ENCODE assay signal across 23 cellular contexts in the genomic region with DNA sequence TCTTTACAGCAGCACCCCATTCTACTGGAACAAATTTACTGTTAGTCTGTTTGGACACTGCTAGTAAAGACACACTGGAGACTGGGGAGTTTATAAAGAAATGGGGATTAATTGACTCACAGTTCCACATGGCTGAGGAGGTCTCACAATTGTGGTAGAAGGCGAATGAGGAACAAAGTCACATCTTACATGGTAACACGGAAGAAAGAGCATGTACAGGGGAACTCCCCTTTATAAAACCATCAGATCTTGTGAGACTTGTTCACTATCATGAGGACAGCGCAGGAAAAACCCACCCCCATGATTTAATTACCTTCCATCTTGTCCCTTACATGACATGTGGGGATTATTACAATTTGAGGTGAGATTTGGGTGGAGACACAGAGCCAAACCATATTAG.
DNase-seq lines count a peak whose midpoint lies in the region; ATAC-seq, FAIRE-seq and TF ChIP-seq lines count a peak whose summit lies in the region.
"Had no signal": no experiment of that assay in that cellular context is flagged by ENCODE, and none has a peak within 500 bp of the region (broad histone marks: within the 10 kb centered on the region; RNA-seq: fewer than 3 reads in every experiment).

No MANE protein-coding gene starts in this region.

- no TSS peak for BruUV-seq in GM12878 (replicated peaks; lab: Mats Ljungman, UMichigan)

- DNase-seq in DND-41 (no peak), GM12878 (ENCODE audit: low read depth, low spot score) (no peak), NCI-H2171 (lab: John Stamatoyannopoulos, UW) (no peak)
- no peak for DNase-seq in stimulated activated naive B cell treated with anti-CD40 and anti-IgM and Interleukin-4, amounts not matched to agents 10 μg/mL and 1 μg/mL and 100 μg/mL, for 72 hours
- DNase-seq: AML-193; CD4-positive, alpha-beta T cell; CD8-positive, alpha-beta T cell; DMS 273 treated with DMSO at 0.1 percent for 48 hours; DMS153; DMS53; DMS79; GF-D8 had no signal

- SMC1A ChIA-PET in GM12878 (lab: Charles Lee; ENCODE audit: uncharacterized antibody, unreplicated experiment): no interaction called here

- H3K4me1 ChIP-seq in DND-41 (ENCODE audit: insufficient read depth, low read length) (no peaks in the 10 kb centered on the region), OCI-LY3 (ENCODE audit: low read length) (peaks cover 11% of the 10 kb centered on the region), GM12878 (ENCODE audit: control insufficient read depth, insufficient read depth, low read length) (no peaks in the 10 kb centered on the region)
- H3K4me1 ChIP-seq: A549; BLaER1 treated with 17β-estradiol and CSF1 and Interleukin-3, amounts not matched to agents 10 nM and 100 nM had no signal

- no peak overlapping the region for H3K9ac ChIP-seq in DND-41 (ENCODE audit: low read depth, low read length)
- H3K9ac ChIP-seq in OCI-LY3 (ENCODE audit: low read length): no peak overlapping the region
- no peak overlapping the region for H3K9ac ChIP-seq in GM12878 (ENCODE audit: control insufficient read depth, insufficient read depth, low read length)
- H3K9ac ChIP-seq: BLaER1 treated with 17β-estradiol and CSF1 and Interleukin-3, amounts not matched to agents 10 nM and 100 nM had no signal

- no peak for ATAC-seq in DND-41 (ENCODE audit: insufficient read depth, low read depth)
- ATAC-seq in GM12878: peak; percentile 72
- ATAC-seq in stimulated activated naive B cell treated with anti-CD40 and anti-IgM and Interleukin-4, amounts not matched to agents 10 μg/mL and 1 μg/mL and 100 μg/mL, for 72 hours (replicated peaks): peak; percentile 25 to 36
- ATAC-seq in GM21526 (IDR thresholded peaks at IDR 0.05; ENCODE audit: low FRiP score, unreplicated experiment): no peak
- no peak for ATAC-seq in GM21381 (IDR thresholded peaks at IDR 0.05; ENCODE audit: unreplicated experiment)
- ATAC-seq: A549; CD8-positive, alpha-beta T cell had no signal

- H3K27ac ChIP-seq in DND-41 (ENCODE audit: low read length) (no peak overlapping the region), OCI-LY3 (ENCODE audit: low read length) (peak overlapping the region; percentile 3; the same call in 1 of the 2 replicates), GM12878 (ENCODE audit: control insufficient read depth, insufficient read depth) (no peak overlapping the region)
- H3K27ac ChIP-seq: 22Rv1; A549; BLaER1 treated with 17β-estradiol and CSF1 and Interleukin-3, amounts not matched to agents 10 nM and 100 nM; C4-2B had no signal

- H3K36me3 Mint-ChIP-seq in stimulated activated naive B cell treated with anti-CD40 and anti-IgM and Interleukin-4, amounts not matched to agents 10 μg/mL and 1 μg/mL and 100 μg/mL, for 72 hours: no peaks in the 10 kb centered on the region
- H3K36me3 Mint-ChIP-seq: CD8-positive, alpha-beta T cell had no signal

- TF ChIP-seq EP300 in GM12878 (IDR thresholded peaks at IDR 0.05; ENCODE audit: borderline replicate concordance in 1 of 2, control insufficient read depth in 1 of 2, low read depth in 2 of 2, low read length in 2 of 2): no peak

- no peak for TF ChIP-seq POLR2A in GM12878 (IDR thresholded peaks at IDR 0.05; ENCODE audit: low read depth, low read length)

- H3K36me3 ChIP-seq in DND-41 (ENCODE audit: insufficient read depth, low read length): no peaks in the 10 kb centered on the region
- H3K36me3 ChIP-seq in OCI-LY3 (replicated peaks; ENCODE audit: low read depth, low read length): peaks cover 7% of the 10 kb centered on the region
- no peaks in the 10 kb centered on the region for H3K36me3 ChIP-seq in GM12878 (ENCODE audit: control insufficient read depth in 2 of 2, insufficient read depth in 2 of 2, low read length in 1 of 2)
- H3K36me3 ChIP-seq: BLaER1 treated with 17β-estradiol and CSF1 and Interleukin-3, amounts not matched to agents 10 nM and 100 nM had no signal

- in situ Hi-C loops in GM12878 (cut with MboI): no loop called here

- TF ChIP-seq CTCF in DND-41 (IDR thresholded peaks at IDR 0.05; ENCODE audit: borderline replicate concordance, extremely low read depth, low read length, poor library complexity, severe bottlenecking): no peak
- TF ChIP-seq CTCF in OCI-LY3 (IDR thresholded peaks at IDR 0.05; ENCODE audit: low read depth, low read length): no peak
- TF ChIP-seq CTCF in GM12878 (IDR thresholded peaks at IDR 0.05 in 2 of 3, conservative IDR thresholded peaks at IDR 0.05 in 1 of 3; ENCODE audit: control insufficient read depth in 2 of 3, extremely low read depth in 1 of 3, insufficient read depth in 1 of 3, low read depth in 3 of 3, low read length in 3 of 3): no peak

- POLR2A ChIA-PET in GM12878 (lab: Charles Lee): no interaction called here

- RAD21 ChIA-PET in GM12878 (lab: Charles Lee; ENCODE audit: unreplicated experiment): interaction anchor here (1.5 kb wide), 1 partner anchor 10 kb away, joined by 5 read pairs; no protein-coding TSS in a partner anchor

- no peaks in the 10 kb centered on the region for H3K79me2 ChIP-seq in DND-41 (ENCODE audit: insufficient read depth, low read length)
- H3K79me2 ChIP-seq in OCI-LY3 (ENCODE audit: low read length): no peaks in the 10 kb centered on the region
- H3K79me2 ChIP-seq in GM12878 (ENCODE audit: control insufficient read depth, insufficient read depth, low read length): no peaks in the 10 kb centered on the region

- H4K20me1 ChIP-seq in DND-41 (ENCODE audit: insufficient read depth, low read length): no peaks in the 10 kb centered on the region
- no peaks in the 10 kb centered on the region for H4K20me1 ChIP-seq in OCI-LY3 (ENCODE audit: insufficient read depth, low read length)
- no peaks in the 10 kb centered on the region for H4K20me1 ChIP-seq in GM12878 (ENCODE audit: control insufficient read depth, insufficient read depth)
- H4K20me1 ChIP-seq: BLaER1 treated with 17β-estradiol and CSF1 and Interleukin-3, amounts not matched to agents 10 nM and 100 nM had no signal

- H3K27ac Mint-ChIP-seq in stimulated activated naive B cell treated with anti-CD40 and anti-IgM and Interleukin-4, amounts not matched to agents 10 μg/mL and 1 μg/mL and 100 μg/mL, for 72 hours: no peak overlapping the region
- H3K27ac Mint-ChIP-seq: B cell; CD4-positive, alpha-beta T cell; CD8-positive, alpha-beta T cell had no signal

- H3K27me3 ChIP-seq in DND-41 (ENCODE audit: insufficient read depth, low read length, poor library complexity): no peaks in the 10 kb centered on the region
- no peaks in the 10 kb centered on the region for H3K27me3 ChIP-seq in OCI-LY3 (ENCODE audit: low read depth, low read length)
- no peaks in the 10 kb centered on the region for H3K27me3 ChIP-seq in GM12878 (replicated peaks in 1 of 2; ENCODE audit: control insufficient read depth in 2 of 2, insufficient read depth in 2 of 2, low read length in 1 of 2)
- H3K27me3 ChIP-seq: BLaER1 treated with 17β-estradiol and CSF1 and Interleukin-3, amounts not matched to agents 10 nM and 100 nM had no signal

- intact Hi-C loops in GM12878 (cut with micrococcal nuclease; ENCODE audit: unreplicated experiment): no loop called here

- H3K4me3 Mint-ChIP-seq in stimulated activated naive B cell treated with anti-CD40 and anti-IgM and Interleukin-4, amounts not matched to agents 10 μg/mL and 1 μg/mL and 100 μg/mL, for 72 hours: no peak overlapping the region
- H3K4me3 Mint-ChIP-seq: B cell; CD4-positive, alpha-beta T cell; CD8-positive, alpha-beta T cell had no signal

- peak overlapping the region; percentile 26; the same call in 1 of the 2 replicates for H2AFZ ChIP-seq in DND-41 (ENCODE audit: low read depth, low read length)
- H2AFZ ChIP-seq in OCI-LY3 (ENCODE audit: low read depth, low read length): peak overlapping the region; percentile 19; the same call in 1 of the 2 replicates
- H2AFZ ChIP-seq in GM12878 (ENCODE audit: control insufficient read depth, low read depth, low read length): no peak overlapping the region

- CTCF ChIA-PET in GM12878 (lab: Yijun Ruan, JAX): no interaction called here

- TF ChIP-seq RAD21 in GM12878 (IDR thresholded peaks at IDR 0.05; ENCODE audit: insufficient read depth, low read depth, low read length): no peak

- H3K4me2 ChIP-seq in DND-41 (ENCODE audit: insufficient read depth, low read length) (no peak overlapping the region), OCI-LY3 (ENCODE audit: low read length) (peak overlapping the region; percentile 19; the same call in 1 of the 2 replicates), GM12878 (ENCODE audit: control insufficient read depth, insufficient read depth) (no peak overlapping the region)
- H3K4me2 ChIP-seq: A549; BLaER1 treated with 17β-estradiol and CSF1 and Interleukin-3, amounts not matched to agents 10 nM and 100 nM had no signal

- H3K27me3 Mint-ChIP-seq in stimulated activated naive B cell treated with anti-CD40 and anti-IgM and Interleukin-4, amounts not matched to agents 10 μg/mL and 1 μg/mL and 100 μg/mL, for 72 hours: no peaks in the 10 kb centered on the region
- H3K27me3 Mint-ChIP-seq: B cell; CD4-positive, alpha-beta T cell had no signal

- no peaks in the 10 kb centered on the region for H3K4me1 Mint-ChIP-seq in stimulated activated naive B cell treated with anti-CD40 and anti-IgM and Interleukin-4, amounts not matched to agents 10 μg/mL and 1 μg/mL and 100 μg/mL, for 72 hours
- H3K4me1 Mint-ChIP-seq: B cell had no signal

- FAIRE-seq in GM12878 (lab: Jason Lieb, UNC): no peak
- FAIRE-seq: A549, G401.6, GM12892, GM18507 had no signal

- WGBS in GM12878 (ENCODE audit: insufficient coverage, insufficient replicate concordance, low lambda C conversion rate, missing lambda C conversion rate): 2% methylated on average over 3 of the region's 3 CpGs

- H3K4me3 ChIP-seq in DND-41 (ENCODE audit: low read depth in 1 of 2, low read length in 2 of 2): no peak overlapping the region
- H3K4me3 ChIP-seq in OCI-LY3 (ENCODE audit: low read length): no peak overlapping the region
- no peak overlapping the region for H3K4me3 ChIP-seq in GM12878
- H3K4me3 ChIP-seq: A549; BLaER1 treated with 17β-estradiol and CSF1 and Interleukin-3, amounts not matched to agents 10 nM and 100 nM had no signal

- peaks cover 4 to 10% of the 10 kb centered on the region in 2 donors for H3K9me3 Mint-ChIP-seq in stimulated activated naive B cell treated with anti-CD40 and anti-IgM and Interleukin-4, amounts not matched to agents 10 μg/mL and 1 μg/mL and 100 μg/mL, for 72 hours
- H3K9me3 Mint-ChIP-seq: CD8-positive, alpha-beta T cell had no signal

- H3K9me3 ChIP-seq in DND-41 (ENCODE audit: insufficient read depth, low read length, severe bottlenecking) (peaks cover 2% of the 10 kb centered on the region), OCI-LY3 (ENCODE audit: insufficient read depth, low read length) (0 out of 2 replicates have a peak, but pooled peaks cover 3% of the 10 kb centered on the region), GM12878 (replicated peaks; ENCODE audit: control insufficient read depth, insufficient read depth, low read length) (no peaks in the 10 kb centered on the region)
- H3K9me3 ChIP-seq: A549 had no signal

TF ChIP-seq in GM12878, 131 proteins besides CTCF, POLR2A, EP300 and RAD21 (continues in another document):
- TF ChIP-seq BACH1 (IDR thresholded peaks at IDR 0.05; ENCODE audit: borderline replicate concordance) (no peak; the same call in 1 of the 2 replicates), HDAC2 (IDR thresholded peaks at IDR 0.05) (no peak)

Comparison
In these comparisons a context has a peak if more than half of its experiments do, and no peak if none do; other contexts are left out.
1. ATAC-seq: peak in GM12878 (single experiment) and stimulated activated naive B cell treated with anti-CD40 and anti-IgM and Interleukin-4, amounts not matched to agents 10 μg/mL and 1 μg/mL and 100 μg/mL, for 72 hours (2 of 2); none in DND-41 (single experiment), GM21526 (single experiment) and GM21381 (single experiment).